1 cellular context compared by ENCODE assay signal in genomic region chr9:137240321-137240840, GRCh38.
TF ChIP-seq lines count a peak whose summit lies in the region.

No MANE protein-coding gene starts in this region.

TF ChIP-seq in K562, 482 proteins besides CTCF, POLR2A, EP300 and RAD21 (continues in another document):
- TF ChIP-seq SIRT6 (IDR thresholded peaks at IDR 0.05; ENCODE audit: low read depth, low read length) (no peak), NRF1 (conservative IDR thresholded peaks at IDR 0.05 in 1 of 2, IDR thresholded peaks at IDR 0.05 in 1 of 2) (no peak; a peak in 1 of 4 replicates), IRF1 (CRISPR knock-in tag; IDR thresholded peaks at IDR 0.05; ENCODE audit: borderline replicate concordance) (no peak), GATAD2A (IDR thresholded peaks at IDR 0.05) (peak; percentile 92; the same call in 1 of the 2 replicates), ZNF143 (CRISPR knock-in tag; IDR thresholded peaks at IDR 0.05) (no peak), BCL6 (CRISPR knock-in tag; IDR thresholded peaks at IDR 0.05) (no peak), PRDM10 (IDR thresholded peaks at IDR 0.05; ENCODE audit: partially characterized antibody) (peak; percentile 33), ZNF311 (CRISPR knock-in tag; IDR thresholded peaks at IDR 0.05) (0 out of 2 replicates have a peak, but pooled peaks have one; percentile 45), TARDBP (IDR thresholded peaks at IDR 0.05) (peak; percentile 89), CUX1 (CRISPR knock-in tag; IDR thresholded peaks at IDR 0.05) (no peak), ZFP1 (CRISPR knock-in tag; IDR thresholded peaks at IDR 0.05) (no peak), KDM2B (CRISPR knock-in tag; IDR thresholded peaks at IDR 0.05) (peak; percentile 93; the same call in 1 of the 2 replicates), E2F1 (CRISPR knock-in tag; IDR thresholded peaks at IDR 0.05) (peak; percentile 50; the same call in 1 of the 2 replicates), FOXM1 (IDR thresholded peaks at IDR 0.05; ENCODE audit: low read depth) (no peak), FOXM1 (CRISPR knock-in tag; IDR thresholded peaks at IDR 0.05; ENCODE audit: low read depth) (no peak), MCM7 (IDR thresholded peaks at IDR 0.05) (no peak), ARID3A (IDR thresholded peaks at IDR 0.05; ENCODE audit: borderline replicate concordance, low read depth, low read length) (no peak), RBBP5 (IDR thresholded peaks at IDR 0.05; ENCODE audit: borderline replicate concordance, insufficient read depth, low read length, poor library complexity, severe bottlenecking) (no peak), ZBTB7A (IDR thresholded peaks at IDR 0.05; ENCODE audit: borderline replicate concordance, control insufficient read depth, low read depth, low read length) (peak; percentile 97), FOXJ3 (CRISPR knock-in tag; IDR thresholded peaks at IDR 0.05) (peak; percentile 65; the same call in 1 of the 2 replicates), MITF (IDR thresholded peaks at IDR 0.05) (peak; percentile 33; the same call in 1 of the 2 replicates), MEF2A (IDR thresholded peaks at IDR 0.05; ENCODE audit: control insufficient read depth, low read depth, low read length) (no peak), SP2 (IDR thresholded peaks at IDR 0.05; ENCODE audit: extremely low read depth, low read depth, low read length, poor library complexity, severe bottlenecking) (no peak), CREB5 (CRISPR knock-in tag; IDR thresholded peaks at IDR 0.05) (no peak), HMG20B (CRISPR knock-in tag; IDR thresholded peaks at IDR 0.05) (no peak), PML (IDR thresholded peaks at IDR 0.05; ENCODE audit: low read length) (peak; percentile 48; the same call in 1 of the 2 replicates), ZEB2 (IDR thresholded peaks at IDR 0.05) (no peak), CHCHD3 (CRISPR knock-in tag; IDR thresholded peaks at IDR 0.05) (no peak), ETV1 (tag; conservative IDR thresholded peaks at IDR 0.05; ENCODE audit: low read depth) (no peak), TAF9B (IDR thresholded peaks at IDR 0.05; ENCODE audit: partially characterized antibody) (no peak), TFE3 (CRISPR knock-in tag; IDR thresholded peaks at IDR 0.05) (peak; percentile 14; the same call in 1 of the 2 replicates), E2F4 (CRISPR knock-in tag; IDR thresholded peaks at IDR 0.05; ENCODE audit: low read depth) (no peak), RFX1 (IDR thresholded peaks at IDR 0.05) (no peak), ZC3H4 (CRISPR knock-in tag; IDR thresholded peaks at IDR 0.05; ENCODE audit: borderline replicate concordance) (no peak), ZC3H8 (IDR thresholded peaks at IDR 0.05) (no peak), ELF1 (tag; IDR thresholded peaks at IDR 0.05) (no peak), CHD2 (IDR thresholded peaks at IDR 0.05; ENCODE audit: low read depth, low read length) (no peak), ZNF24 (IDR thresholded peaks at IDR 0.05) (no peak; the same call in 1 of the 2 replicates), HBP1 (CRISPR knock-in tag; IDR thresholded peaks at IDR 0.05) (peak; percentile 84; the same call in 1 of the 2 replicates), SRSF3 (IDR thresholded peaks at IDR 0.05; ENCODE audit: insufficient read depth, low read length) (0 out of 2 replicates have a peak, but pooled peaks have one; percentile 15), TAF7 (tag; IDR thresholded peaks at IDR 0.05) (no peak), PURB (CRISPR knock-in tag; IDR thresholded peaks at IDR 0.05; ENCODE audit: low read depth) (no peak)
